22 cellular contexts compared by ENCODE assay signal in genomic region chr3:150035400-150035799, GRCh38.
DNase-seq lines count a peak whose midpoint lies in the region; ATAC-seq, FAIRE-seq and TF ChIP-seq lines count a peak whose summit lies in the region.
"Had no signal": no experiment of that assay in that cellular context is flagged by ENCODE, and none has a peak within 500 bp of the region (broad histone marks: within the 10 kb centered on the region; RNA-seq: fewer than 3 reads in every experiment).

No MANE protein-coding gene starts in this region.

- H3K23me2 ChIP-seq in H1 (ENCODE audit: low read depth, low read length): no peaks in the 10 kb centered on the region

- DNase-seq in NCI-H2081 (lab: John Stamatoyannopoulos, UW) (peak; percentile 27 to 55), H1 (ENCODE audit: low read depth in 1 of 2, low spot score in 2 of 2) (no peak), neuronal stem cell (ENCODE audit: low spot score) (no peak), DMS114 treated with DMSO at 0.1 percent for 48 hours (lab: John Stamatoyannopoulos, UW; ENCODE audit: unreplicated experiment) (no peak)
- DNase-seq: activated CD4-positive, alpha-beta memory T cell treated with anti-CD3 and anti-CD28 coated beads for 36 hours; activated CD4-positive, CD25-positive, alpha-beta regulatory T cell; amygdala; CD4-positive, alpha-beta memory T cell; DMS53; hypothalamus; kidney glomerular epithelial cell; natural killer cell; NCI-H1436; NCI-H510A; posterior cingulate gyrus; small intestine; stimulated activated naive CD4-positive, alpha-beta T cell; thyroid gland had no signal

- H3K36me3 ChIP-seq in H1 (ENCODE audit: control insufficient read depth in 2 of 4, insufficient read depth in 4 of 4, low read length in 3 of 4): no peaks in the 10 kb centered on the region
- H3K36me3 ChIP-seq in neuronal stem cell (replicated peaks in 1 of 2; ENCODE audit: control insufficient read depth in 2 of 2, insufficient read depth in 2 of 2, low read length in 2 of 2): no peaks in the 10 kb centered on the region
- H3K36me3 ChIP-seq: cardiac muscle cell, thyroid gland had no signal

- H3K9ac ChIP-seq in H1 (replicated peaks in 1 of 4; ENCODE audit: extremely low read depth in 1 of 4, low read depth in 3 of 4, low read length in 3 of 4) (no peak overlapping the region), neuronal stem cell (ENCODE audit: low read depth, low read length, poor library complexity) (no peak overlapping the region)

- no peak for TF ChIP-seq POLR2A in H1 (IDR thresholded peaks at IDR 0.05; ENCODE audit: control extremely low read depth in 1 of 2, low read depth in 2 of 2, low read length in 2 of 2)

- H2AFZ ChIP-seq in H1 (ENCODE audit: low read length): no peak overlapping the region
- H2AFZ ChIP-seq in neuronal stem cell (ENCODE audit: low read length): peak overlapping the region; percentile 48

- H4K91ac ChIP-seq in H1 (replicated peaks; ENCODE audit: insufficient read length, low read length) (no peak overlapping the region), neuronal stem cell (ENCODE audit: low read depth, low read length, poor library complexity) (no peak overlapping the region)

- no peak overlapping the region for H3K27ac ChIP-seq in H1 (ENCODE audit: low read depth, low read length)
- H3K27ac ChIP-seq in neuronal stem cell (replicated peaks; ENCODE audit: low read length): no peak overlapping the region
- H3K27ac ChIP-seq: cardiac muscle cell, thyroid gland had no signal

- H2BK15ac ChIP-seq in H1 (ENCODE audit: low read length) (no peak overlapping the region), neuronal stem cell (ENCODE audit: low read length) (no peak overlapping the region)

- H2AK5ac ChIP-seq in H1 (ENCODE audit: low read depth, low read length) (no peak overlapping the region), neuronal stem cell (ENCODE audit: low read depth, low read length) (no peak overlapping the region)

- H3K14ac ChIP-seq in H1 (ENCODE audit: insufficient read length) (no peak overlapping the region), neuronal stem cell (ENCODE audit: low read length) (no peak overlapping the region)

- TF ChIP-seq CTCF in H1 (IDR thresholded peaks at IDR 0.05; ENCODE audit: control extremely low read depth in 1 of 3, insufficient read depth in 1 of 3, low read depth in 1 of 3, low read length in 3 of 3): no peak

- H4K5ac ChIP-seq in H1 (ENCODE audit: insufficient read length, low read depth, low read length): no peak overlapping the region

- H3K18ac ChIP-seq in H1 (ENCODE audit: extremely low read depth, low read length): no peak overlapping the region
- H3K18ac ChIP-seq in neuronal stem cell (ENCODE audit: low read length): no peak overlapping the region

- TF ChIP-seq EP300 in H1 (IDR thresholded peaks at IDR 0.05; ENCODE audit: borderline replicate concordance in 1 of 2, low read depth in 2 of 2, low read length in 2 of 2): no peak

- H3K4me2 ChIP-seq in H1 (ENCODE audit: insufficient read depth in 1 of 2, low read depth in 2 of 2, low read length in 2 of 2) (peak overlapping the region; percentile 13 to 49; a peak in 3 of 4 replicates), neuronal stem cell (ENCODE audit: insufficient read depth, low read length, poor library complexity, severe bottlenecking) (no peak overlapping the region)

- H3K4ac ChIP-seq in H1 (replicated peaks; ENCODE audit: insufficient read length, low read depth, low read length) (no peak overlapping the region), neuronal stem cell (ENCODE audit: low read length) (no peak overlapping the region)

- H3K79me2 ChIP-seq in H1 (ENCODE audit: control insufficient read depth in 1 of 2, insufficient read depth in 2 of 2, low read length in 2 of 2): no peaks in the 10 kb centered on the region

- H2BK5ac ChIP-seq in H1 (ENCODE audit: low read depth, low read length): no peak overlapping the region
- H2BK5ac ChIP-seq in neuronal stem cell (ENCODE audit: low read length): no peak overlapping the region

- H2BK120ac ChIP-seq in H1 (replicated peaks; ENCODE audit: low read depth, low read length): no peak overlapping the region
- no peak overlapping the region for H2BK120ac ChIP-seq in neuronal stem cell (ENCODE audit: low read depth, low read length)

- H3K9me3 ChIP-seq in H1 (ENCODE audit: insufficient read depth in 2 of 2, low read depth in 1 of 2, low read length in 1 of 2): no peaks in the 10 kb centered on the region
- H3K9me3 ChIP-seq in neuronal stem cell (replicated peaks in 1 of 2; ENCODE audit: control insufficient read depth in 2 of 2, insufficient read depth in 1 of 2, low read depth in 1 of 2, low read length in 2 of 2): no peaks in the 10 kb centered on the region
- H3K9me3 ChIP-seq: thyroid gland had no signal

- H3K56ac ChIP-seq in H1 (replicated peaks; ENCODE audit: insufficient read length, low read depth, low read length): no peak overlapping the region

- no peak overlapping the region for H3K23ac ChIP-seq in H1 (ENCODE audit: insufficient read length)
- H3K23ac ChIP-seq in neuronal stem cell (ENCODE audit: low read depth, low read length, poor library complexity): no peak overlapping the region

- H4K20me1 ChIP-seq in H1 (replicated peaks in 1 of 2; ENCODE audit: control insufficient read depth in 1 of 2, insufficient read depth in 2 of 2, low read length in 2 of 2): no peaks in the 10 kb centered on the region

- no peak overlapping the region for H2BK20ac ChIP-seq in H1 (ENCODE audit: low read length)

- H3K27me3 ChIP-seq in H1 (replicated peaks in 1 of 4; ENCODE audit: control insufficient read depth in 3 of 4, extremely low read depth in 1 of 4, insufficient read depth in 3 of 4, low read length in 3 of 4) (peaks cover 0 to 17% (median 8%) of the 10 kb centered on the region in 4 experiments; a peak in 5 of 7 replicates), neuronal stem cell (ENCODE audit: control insufficient read depth in 3 of 3, insufficient read depth in 3 of 3, low read depth in 1 of 3, low read length in 3 of 3) (peaks cover 0 to 8% (median 5%) of the 10 kb centered on the region in 3 experiments)
- H3K27me3 ChIP-seq: cardiac muscle cell, thyroid gland had no signal

- 9% methylated on average over 6 of the region's 6 CpGs; no CpG with 5 or more reads in 1 of the 2 experiments for WGBS in H1 (ENCODE audit: extremely low coverage in 1 of 2, insufficient coverage in 1 of 2, insufficient read length in 1 of 2, insufficient replicate concordance in 2 of 2, low coverage in 1 of 2, low lambda C conversion rate in 2 of 2, missing lambda C conversion rate in 1 of 2), 2 experiments
- no CpG with 5 or more reads among the region's 6 CpGs for WGBS in neuronal stem cell (ENCODE audit: extremely low coverage in 2 of 2, insufficient read length in 2 of 2, insufficient replicate concordance in 1 of 2), 2 donors

- ATAC-seq in GM19025 (IDR thresholded peaks at IDR 0.05; ENCODE audit: low read depth, unreplicated experiment) (peak; percentile 63), GM21737 (IDR thresholded peaks at IDR 0.05; ENCODE audit: unreplicated experiment) (no peak), SK-N-SH treated with all-trans-retinoic acid at 6 μM for 48 hours (no peak)
- ATAC-seq: natural killer cell had no signal

- H4K8ac ChIP-seq in H1 (ENCODE audit: extremely low read depth, insufficient read depth, low read length): no peak overlapping the region
- no peak overlapping the region for H4K8ac ChIP-seq in neuronal stem cell (ENCODE audit: low read depth, low read length)

- peak overlapping the region in 1 of 4 experiments; percentile 35; a peak in 1 of 8 replicates for H3K4me3 ChIP-seq in H1 (ENCODE audit: extremely low read depth in 1 of 4, insufficient read depth in 2 of 4, low read depth in 3 of 4, low read length in 4 of 4)
- H3K4me3 ChIP-seq in neuronal stem cell (ENCODE audit: low read length in 2 of 2): no peak overlapping the region
- H3K4me3 ChIP-seq: cardiac muscle cell, thyroid gland had no signal

- TF ChIP-seq RAD21 in H1 (IDR thresholded peaks at IDR 0.05 in 1 of 2, conservative IDR thresholded peaks at IDR 0.05 in 1 of 2; ENCODE audit: low read depth in 2 of 2, low read length in 2 of 2): no peak; a peak in 1 of 4 replicates

- CTCF ChIA-PET in H1 (lab: Charles Lee; ENCODE audit: partially characterized antibody): interaction anchor here (0.6 to 2.3 kb wide), 14 partner anchors 11 to 216 kb away, joined by 3 to 11 read pairs (median 4); no protein-coding TSS in a partner anchor

- POLR2A ChIA-PET in H1 (lab: Charles Lee; ENCODE audit: partially characterized antibody): interaction anchor here (0.7 to 1.0 kb wide), 3 partner anchors 67 to 208 kb away, joined by 3 read pairs; no protein-coding TSS in a partner anchor

- H3K4me1 ChIP-seq in H1 (replicated peaks in 1 of 4; ENCODE audit: control insufficient read depth in 3 of 4, insufficient read depth in 4 of 4, low read length in 3 of 4) (peaks cover 6 to 29% (median 25%) of the 10 kb centered on the region in 4 experiments; a peak in 5 of 7 replicates), neuronal stem cell (ENCODE audit: control insufficient read depth in 2 of 2, insufficient read depth in 1 of 2, low read depth in 1 of 2, low read length in 2 of 2) (peaks cover 0 to 6% of the 10 kb centered on the region in 2 donors)
- H3K4me1 ChIP-seq: thyroid gland had no signal

- H2BK12ac ChIP-seq in H1 (ENCODE audit: low read depth, low read length): no peak overlapping the region
- no peak overlapping the region for H2BK12ac ChIP-seq in neuronal stem cell (ENCODE audit: low read length)

- no peaks in the 10 kb centered on the region for H3K79me1 ChIP-seq in H1 (ENCODE audit: low read depth, low read length)
- H3K79me1 ChIP-seq in neuronal stem cell (ENCODE audit: low read depth, low read length): no peaks in the 10 kb centered on the region

- FAIRE-seq in H1 (lab: Jason Lieb, UNC): peak; percentile 88
- FAIRE-seq: small intestine had no signal

TF ChIP-seq in H1, 55 proteins besides CTCF, POLR2A, EP300 and RAD21 (continues in another document):
- TF ChIP-seq SUZ12 (IDR thresholded peaks at IDR 0.05; ENCODE audit: low read length): no peak
- TF ChIP-seq NANOG (IDR thresholded peaks at IDR 0.05; ENCODE audit: insufficient read depth, low read depth, low read length, poor library complexity, severe bottlenecking): no peak
- TF ChIP-seq RXRA (IDR thresholded peaks at IDR 0.05; ENCODE audit: insufficient read depth, low read depth, low read length): no peak
- peak; percentile 55; the same call in 1 of the 2 replicates for TF ChIP-seq YY1 (IDR thresholded peaks at IDR 0.05; ENCODE audit: low read depth, low read length)
- TF ChIP-seq CTBP2 (IDR thresholded peaks at IDR 0.05; ENCODE audit: borderline replicate concordance, insufficient read depth, insufficient read length, low read length): no peak

TF ChIP-seq in SK-N-SH treated with all-trans-retinoic acid at 6 μM for 48 hours, 23 proteins besides CTCF, POLR2A, EP300 and RAD21 (continues in another document):
- TF ChIP-seq ZNF70 (CRISPR knock-in tag; IDR thresholded peaks at IDR 0.05): no peak
- no peak for TF ChIP-seq ZC3H10 (CRISPR knock-in tag; IDR thresholded peaks at IDR 0.05)
- no peak for TF ChIP-seq BACH2 (CRISPR knock-in tag; IDR thresholded peaks at IDR 0.05; ENCODE audit: borderline replicate concordance)
- no peak for TF ChIP-seq CSDC2 (CRISPR knock-in tag; IDR thresholded peaks at IDR 0.05)

Comparison
In these comparisons a context has a peak if more than half of its experiments do, and no peak if none do; other contexts are left out.
1. DNase-seq: peak in NCI-H2081 (2 of 2); none in H1 (0 of 2), neuronal stem cell (single experiment) and DMS114 treated with DMSO at 0.1 percent for 48 hours (single experiment).